ENCODE assay signal across 8 cellular contexts in genomic region chr22:49936973-49937757, GRCh38. TPM values are rescaled to one million over a fixed set of nuclear protein-coding genes. Genes with fewer than 3 reads are reported as not detected.
DNase-seq lines count a peak whose midpoint lies in the region; ATAC-seq lines count a peak whose summit lies in the region.

No MANE protein-coding gene starts in this region.

- no peak overlapping the region for H3K4me3 ChIP-seq in CD4-positive, alpha-beta memory T cell (ENCODE audit: low read length in 2 of 2)
- peak overlapping the region; percentile 52 for H3K4me3 ChIP-seq in SJCRH30

- H3K9me3 ChIP-seq in CD4-positive, alpha-beta memory T cell (ENCODE audit: control insufficient read depth in 1 of 2, low read length in 2 of 2) = no peaks in the 10 kb centered on the region
- no peaks in the 10 kb centered on the region for H3K9me3 ChIP-seq in SJCRH30 (replicated peaks)

- peak overlapping the region; percentile 45 to 74 (median 66) for H3K4me3 Mint-ChIP-seq in CD4-positive, alpha-beta memory T cell

- peak in 1 of 5 donors; percentile 39 for DNase-seq in CD4-positive, alpha-beta memory T cell
- DNase-seq in SJCRH30 (peak; percentile 79 to 84), head of caudate nucleus (peak; percentile 60 to 95 (median 80)), nucleus accumbens (lab: John Stamatoyannopoulos, UW) (peak in 50 of 56 donors; percentile 33 to 90 (median 72)), DMS79 treated with DMSO at 0.1 percent for 48 hours (lab: John Stamatoyannopoulos, UW) (no peak), HPDE6-E6E7 (ENCODE audit: extremely low spot score) (no peak), UCSD-AML1 (lab: John Stamatoyannopoulos, UW; ENCODE audit: unreplicated experiment) (no peak)

- no peaks in the 10 kb centered on the region for H3K36me3 ChIP-seq in CD4-positive, alpha-beta memory T cell (ENCODE audit: insufficient read depth, low read length)
- no peaks in the 10 kb centered on the region for H3K36me3 ChIP-seq in SJCRH30

- peak overlapping the region; percentile 90 for H3K27ac ChIP-seq in CD4-positive, alpha-beta memory T cell (ENCODE audit: low read depth, low read length)
- peak overlapping the region; percentile 91 for H3K27ac ChIP-seq in SJCRH30

- H3K4me1 Mint-ChIP-seq in CD4-positive, alpha-beta memory T cell = peaks cover 7 to 36% (median 14%) of the 10 kb centered on the region in 4 donors

- POLR2A ChIA-PET in CD4-positive, alpha-beta memory T cell (lab: Charles Lee; ENCODE audit: partially characterized antibody) = interaction anchor here (0.6 to 3.2 kb wide), 11 partner anchors 7 to 306 kb away, joined by 3 to 80 read pairs (median 5); partner anchors contain the start of gene PIM3

- peaks cover 40% of the 10 kb centered on the region for H3K4me1 ChIP-seq in CD4-positive, alpha-beta memory T cell (ENCODE audit: insufficient read depth, low read length)
- peaks cover 52% of the 10 kb centered on the region for H3K4me1 ChIP-seq in SJCRH30

- intact Hi-C loops in CD4-positive, alpha-beta memory T cell (cut with micrococcal nuclease) = loop anchor here (1.0 to 10.0 kb wide), 4 partner anchors 19 to 248 kb away; partner anchors contain the start of genes ALG12, CRELD2, PIM3 and TRABD
- intact Hi-C loops in head of caudate nucleus (cut with DNase I) = loop anchor here (10.0 kb wide), 1 partner anchor 58 kb away; no protein-coding TSS in a partner anchor

- H3K27me3 ChIP-seq in CD4-positive, alpha-beta memory T cell (ENCODE audit: insufficient read depth, low read length) = no peaks in the 10 kb centered on the region
- no peaks in the 10 kb centered on the region for H3K27me3 ChIP-seq in SJCRH30

- H3K36me3 Mint-ChIP-seq in CD4-positive, alpha-beta memory T cell = no peaks in the 10 kb centered on the region

- no peak for ATAC-seq in HG03025 (IDR thresholded peaks at IDR 0.05; ENCODE audit: low FRiP score, unreplicated experiment)

- CTCF ChIA-PET in CD4-positive, alpha-beta memory T cell (lab: Charles Lee; ENCODE audit: partially characterized antibody) = interaction anchor here (1.0 to 2.0 kb wide), 2 partner anchors 22 to 24 kb away, joined by 3 to 8 read pairs; partner anchors contain the start of gene PIM3

- H3K27ac Mint-ChIP-seq in CD4-positive, alpha-beta memory T cell = peak overlapping the region; percentile 88 to 95 (median 90)

- peaks cover 0 to 3% (median 0%) of the 10 kb centered on the region in 8 donors for H3K9me3 Mint-ChIP-seq in CD4-positive, alpha-beta memory T cell

- H3K27me3 Mint-ChIP-seq in CD4-positive, alpha-beta memory T cell = no peaks in the 10 kb centered on the region

RNA-seq across cellular contexts. Expression of gene CRELD2, which starts 18.7 kb away (rescaled TPM):
- total RNA-seq in CD4-positive, alpha-beta memory T cell = 10 to 100 TPM; 36.0 to 36.2 TPM
- 10 to 100 TPM; 40.2 to 46.1 TPM for polyA plus RNA-seq in CD4-positive, alpha-beta memory T cell
- total RNA-seq in SJCRH30 (2014; rRNA removed; shearing (Covaris generic)) = 37.6 and 39.7 TPM in 2 replicates

RNA-seq across cellular contexts. Expression of gene ALG12, which starts 18.9 kb away (rescaled TPM):
- 10 to 100 TPM; 19.6 to 27.2 TPM for total RNA-seq in CD4-positive, alpha-beta memory T cell
- polyA plus RNA-seq in CD4-positive, alpha-beta memory T cell = 10 to 100 TPM; 16.9 to 19.0 TPM
- total RNA-seq in SJCRH30 (2014; rRNA removed; shearing (Covaris generic)) = 24.2 and 24.3 TPM in 2 replicates

RNA-seq across cellular contexts. Expression of gene PIM3, which starts 23.4 kb away (rescaled TPM):
- 10 to 100 TPM; 58.8 to 62.3 TPM for total RNA-seq in CD4-positive, alpha-beta memory T cell
- polyA plus RNA-seq in CD4-positive, alpha-beta memory T cell = 10 to 100 TPM; 48.1 to 49.7 TPM
- 51.2 and 53.6 TPM in 2 replicates for total RNA-seq in SJCRH30 (2014; rRNA removed; shearing (Covaris generic))

Comparison
In these comparisons a context has a peak if more than half of its experiments do, and no peak if none do; other contexts are left out.
1. DNase-seq: peak in SJCRH30 (2 of 2), head of caudate nucleus (42 of 42) and nucleus accumbens (50 of 56); none in DMS79 treated with DMSO at 0.1 percent for 48 hours (single experiment), HPDE6-E6E7 (single experiment) and UCSD-AML1 (single experiment).